1 cellular context compared by ENCODE assay signal in the genomic region with DNA sequence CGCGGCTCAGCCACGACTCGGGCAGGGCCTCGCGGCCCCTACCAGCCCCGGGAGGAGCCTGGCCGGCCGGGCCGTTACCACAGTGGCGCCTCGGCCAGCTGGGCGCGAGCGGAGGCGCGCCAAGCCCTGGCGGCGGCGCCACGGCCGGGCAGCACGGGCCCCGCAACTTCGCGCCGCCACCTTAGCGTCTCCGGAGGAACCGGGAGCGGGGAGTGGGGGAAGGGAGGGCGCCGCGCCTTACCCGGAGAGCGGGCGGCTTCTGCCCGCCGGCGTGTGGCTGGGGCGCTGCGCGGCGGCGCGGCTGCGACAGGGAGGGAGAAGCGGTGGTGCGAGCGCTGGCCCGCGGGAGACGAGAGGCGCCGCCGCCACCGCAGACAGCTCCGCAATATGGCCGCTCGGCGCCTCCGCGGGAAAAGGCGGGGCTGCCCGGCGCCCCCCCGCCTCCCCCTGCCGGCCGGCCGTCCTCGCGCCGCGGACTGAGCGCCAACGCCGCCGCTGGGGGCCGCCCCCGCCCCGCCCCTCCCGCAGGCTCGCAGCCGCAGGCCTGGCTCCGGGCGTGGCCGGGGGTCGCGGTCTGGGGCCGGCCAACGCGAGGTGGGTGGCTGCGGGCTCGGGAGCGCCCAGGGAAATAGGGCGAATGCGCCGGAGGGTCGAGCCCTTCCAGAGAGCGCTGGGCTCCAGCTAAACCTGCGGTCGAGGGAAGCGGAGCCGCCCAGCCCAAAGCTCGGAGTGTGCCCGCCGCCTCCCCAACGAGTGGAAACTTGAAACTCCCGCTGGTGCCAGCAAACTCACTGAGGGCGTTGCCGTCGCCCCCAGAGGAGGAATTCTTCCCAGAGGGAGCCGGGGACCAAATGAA.
TF ChIP-seq lines count a peak whose summit lies in the region.

A gene (minus strand): TSS at position 389 of the 856 bp plus-strand sequence. CDS start 16,922 bp downstream, outside the sequence.

TF ChIP-seq in HepG2, 621 proteins besides CTCF, POLR2A, EP300 and RAD21 (continued from another document and continues in another):
- TF ChIP-seq, protein P1, sequence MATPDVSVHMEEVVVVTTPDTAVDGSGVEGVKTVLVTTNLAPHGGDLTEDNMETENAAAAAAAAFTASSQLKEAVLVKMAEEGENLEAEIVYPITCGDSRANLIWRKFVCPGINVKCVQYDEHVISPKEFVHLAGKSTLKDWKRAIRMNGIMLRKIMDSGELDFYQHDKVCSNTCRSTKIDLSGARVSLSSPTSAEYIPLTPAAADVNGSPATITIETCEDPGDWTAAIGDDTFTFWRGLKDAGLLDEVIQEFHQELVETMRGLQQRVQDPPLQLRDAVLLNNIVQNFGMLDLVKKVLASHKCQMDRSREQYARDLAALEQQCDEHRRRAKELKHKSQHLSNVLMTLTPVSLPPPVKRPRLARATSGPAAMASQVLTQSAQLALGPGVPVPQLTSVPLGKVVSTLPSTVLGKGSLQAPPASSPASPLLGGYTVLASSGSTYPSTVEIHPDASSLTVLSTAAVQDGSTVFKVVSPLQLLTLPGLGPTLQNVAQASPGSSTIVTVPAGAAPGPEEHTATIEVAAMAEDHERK (CRISPR knock-in tag; IDR thresholded peaks at IDR 0.05; ENCODE audit: low read depth) = no peak
- no peak for TF ChIP-seq XRCC5 (optimal IDR thresholded peaks at IDR 0.05; ENCODE audit: low read length)
- TF ChIP-seq EZH2 (conservative IDR thresholded peaks at IDR 0.05; ENCODE audit: low read depth, low read length) = no peak
- no peak for TF ChIP-seq ZKSCAN8 (CRISPR knock-in tag; IDR thresholded peaks at IDR 0.05; ENCODE audit: borderline replicate concordance)
- no peak for TF ChIP-seq MIXL1 (CRISPR knock-in tag; IDR thresholded peaks at IDR 0.05)
- no peak for TF ChIP-seq PAF1 (CRISPR knock-in tag; IDR thresholded peaks at IDR 0.05)
- TF ChIP-seq U2AF1 (optimal IDR thresholded peaks at IDR 0.05; ENCODE audit: low read depth, low read length) = no peak
- TF ChIP-seq CREB1 (IDR thresholded peaks at IDR 0.05) = no peak
- TF ChIP-seq CREB1 (CRISPR knock-in tag; IDR thresholded peaks at IDR 0.05) = no peak
- no peak for TF ChIP-seq MIER2 (CRISPR knock-in tag; IDR thresholded peaks at IDR 0.05)
- no peak for TF ChIP-seq SMAD3 (CRISPR knock-in tag; IDR thresholded peaks at IDR 0.05)
- TF ChIP-seq FLYWCH1 (CRISPR knock-in tag; IDR thresholded peaks at IDR 0.05) = no peak
- TF ChIP-seq, protein P2, sequence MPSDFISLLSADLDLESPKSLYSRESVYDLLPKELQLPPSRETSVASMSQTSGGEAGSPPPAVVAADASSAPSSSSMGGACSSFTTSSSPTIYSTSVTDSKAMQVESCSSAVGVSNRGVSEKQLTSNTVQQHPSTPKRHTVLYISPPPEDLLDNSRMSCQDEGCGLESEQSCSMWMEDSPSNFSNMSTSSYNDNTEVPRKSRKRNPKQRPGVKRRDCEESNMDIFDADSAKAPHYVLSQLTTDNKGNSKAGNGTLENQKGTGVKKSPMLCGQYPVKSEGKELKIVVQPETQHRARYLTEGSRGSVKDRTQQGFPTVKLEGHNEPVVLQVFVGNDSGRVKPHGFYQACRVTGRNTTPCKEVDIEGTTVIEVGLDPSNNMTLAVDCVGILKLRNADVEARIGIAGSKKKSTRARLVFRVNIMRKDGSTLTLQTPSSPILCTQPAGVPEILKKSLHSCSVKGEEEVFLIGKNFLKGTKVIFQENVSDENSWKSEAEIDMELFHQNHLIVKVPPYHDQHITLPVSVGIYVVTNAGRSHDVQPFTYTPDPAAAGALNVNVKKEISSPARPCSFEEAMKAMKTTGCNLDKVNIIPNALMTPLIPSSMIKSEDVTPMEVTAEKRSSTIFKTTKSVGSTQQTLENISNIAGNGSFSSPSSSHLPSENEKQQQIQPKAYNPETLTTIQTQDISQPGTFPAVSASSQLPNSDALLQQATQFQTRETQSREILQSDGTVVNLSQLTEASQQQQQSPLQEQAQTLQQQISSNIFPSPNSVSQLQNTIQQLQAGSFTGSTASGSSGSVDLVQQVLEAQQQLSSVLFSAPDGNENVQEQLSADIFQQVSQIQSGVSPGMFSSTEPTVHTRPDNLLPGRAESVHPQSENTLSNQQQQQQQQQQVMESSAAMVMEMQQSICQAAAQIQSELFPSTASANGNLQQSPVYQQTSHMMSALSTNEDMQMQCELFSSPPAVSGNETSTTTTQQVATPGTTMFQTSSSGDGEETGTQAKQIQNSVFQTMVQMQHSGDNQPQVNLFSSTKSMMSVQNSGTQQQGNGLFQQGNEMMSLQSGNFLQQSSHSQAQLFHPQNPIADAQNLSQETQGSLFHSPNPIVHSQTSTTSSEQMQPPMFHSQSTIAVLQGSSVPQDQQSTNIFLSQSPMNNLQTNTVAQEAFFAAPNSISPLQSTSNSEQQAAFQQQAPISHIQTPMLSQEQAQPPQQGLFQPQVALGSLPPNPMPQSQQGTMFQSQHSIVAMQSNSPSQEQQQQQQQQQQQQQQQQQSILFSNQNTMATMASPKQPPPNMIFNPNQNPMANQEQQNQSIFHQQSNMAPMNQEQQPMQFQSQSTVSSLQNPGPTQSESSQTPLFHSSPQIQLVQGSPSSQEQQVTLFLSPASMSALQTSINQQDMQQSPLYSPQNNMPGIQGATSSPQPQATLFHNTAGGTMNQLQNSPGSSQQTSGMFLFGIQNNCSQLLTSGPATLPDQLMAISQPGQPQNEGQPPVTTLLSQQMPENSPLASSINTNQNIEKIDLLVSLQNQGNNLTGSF (CRISPR knock-in tag; IDR thresholded peaks at IDR 0.05) = no peak
- TF ChIP-seq, protein P3, sequence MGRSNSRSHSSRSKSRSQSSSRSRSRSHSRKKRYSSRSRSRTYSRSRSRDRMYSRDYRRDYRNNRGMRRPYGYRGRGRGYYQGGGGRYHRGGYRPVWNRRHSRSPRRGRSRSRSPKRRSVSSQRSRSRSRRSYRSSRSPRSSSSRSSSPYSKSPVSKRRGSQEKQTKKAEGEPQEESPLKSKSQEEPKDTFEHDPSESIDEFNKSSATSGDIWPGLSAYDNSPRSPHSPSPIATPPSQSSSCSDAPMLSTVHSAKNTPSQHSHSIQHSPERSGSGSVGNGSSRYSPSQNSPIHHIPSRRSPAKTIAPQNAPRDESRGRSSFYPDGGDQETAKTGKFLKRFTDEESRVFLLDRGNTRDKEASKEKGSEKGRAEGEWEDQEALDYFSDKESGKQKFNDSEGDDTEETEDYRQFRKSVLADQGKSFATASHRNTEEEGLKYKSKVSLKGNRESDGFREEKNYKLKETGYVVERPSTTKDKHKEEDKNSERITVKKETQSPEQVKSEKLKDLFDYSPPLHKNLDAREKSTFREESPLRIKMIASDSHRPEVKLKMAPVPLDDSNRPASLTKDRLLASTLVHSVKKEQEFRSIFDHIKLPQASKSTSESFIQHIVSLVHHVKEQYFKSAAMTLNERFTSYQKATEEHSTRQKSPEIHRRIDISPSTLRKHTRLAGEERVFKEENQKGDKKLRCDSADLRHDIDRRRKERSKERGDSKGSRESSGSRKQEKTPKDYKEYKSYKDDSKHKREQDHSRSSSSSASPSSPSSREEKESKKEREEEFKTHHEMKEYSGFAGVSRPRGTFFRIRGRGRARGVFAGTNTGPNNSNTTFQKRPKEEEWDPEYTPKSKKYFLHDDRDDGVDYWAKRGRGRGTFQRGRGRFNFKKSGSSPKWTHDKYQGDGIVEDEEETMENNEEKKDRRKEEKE (IDR thresholded peaks at IDR 0.05) = no peak
- no peak for TF ChIP-seq CCAR2 (optimal IDR thresholded peaks at IDR 0.05; ENCODE audit: low read depth, low read length)
- no peak for TF ChIP-seq ZNF709 (CRISPR knock-in tag; IDR thresholded peaks at IDR 0.05)
- TF ChIP-seq ZNF296 (CRISPR knock-in tag; conservative IDR thresholded peaks at IDR 0.05) = no peak
- no peak for TF ChIP-seq ZNF550 (CRISPR knock-in tag; IDR thresholded peaks at IDR 0.05; ENCODE audit: borderline replicate concordance)
- TF ChIP-seq CCDC6 (CRISPR knock-in tag; IDR thresholded peaks at IDR 0.05) = no peak
- no peak for TF ChIP-seq XBP1 (CRISPR knock-in tag; IDR thresholded peaks at IDR 0.05)
- peak; percentile 40 for TF ChIP-seq AGO2 (optimal IDR thresholded peaks at IDR 0.05; ENCODE audit: low read depth, low read length)
- no peak for TF ChIP-seq ZNF546 (CRISPR knock-in tag; conservative IDR thresholded peaks at IDR 0.05)
- TF ChIP-seq ZNF572 (CRISPR knock-in tag; IDR thresholded peaks at IDR 0.05) = no peak
- TF ChIP-seq, protein P4, sequence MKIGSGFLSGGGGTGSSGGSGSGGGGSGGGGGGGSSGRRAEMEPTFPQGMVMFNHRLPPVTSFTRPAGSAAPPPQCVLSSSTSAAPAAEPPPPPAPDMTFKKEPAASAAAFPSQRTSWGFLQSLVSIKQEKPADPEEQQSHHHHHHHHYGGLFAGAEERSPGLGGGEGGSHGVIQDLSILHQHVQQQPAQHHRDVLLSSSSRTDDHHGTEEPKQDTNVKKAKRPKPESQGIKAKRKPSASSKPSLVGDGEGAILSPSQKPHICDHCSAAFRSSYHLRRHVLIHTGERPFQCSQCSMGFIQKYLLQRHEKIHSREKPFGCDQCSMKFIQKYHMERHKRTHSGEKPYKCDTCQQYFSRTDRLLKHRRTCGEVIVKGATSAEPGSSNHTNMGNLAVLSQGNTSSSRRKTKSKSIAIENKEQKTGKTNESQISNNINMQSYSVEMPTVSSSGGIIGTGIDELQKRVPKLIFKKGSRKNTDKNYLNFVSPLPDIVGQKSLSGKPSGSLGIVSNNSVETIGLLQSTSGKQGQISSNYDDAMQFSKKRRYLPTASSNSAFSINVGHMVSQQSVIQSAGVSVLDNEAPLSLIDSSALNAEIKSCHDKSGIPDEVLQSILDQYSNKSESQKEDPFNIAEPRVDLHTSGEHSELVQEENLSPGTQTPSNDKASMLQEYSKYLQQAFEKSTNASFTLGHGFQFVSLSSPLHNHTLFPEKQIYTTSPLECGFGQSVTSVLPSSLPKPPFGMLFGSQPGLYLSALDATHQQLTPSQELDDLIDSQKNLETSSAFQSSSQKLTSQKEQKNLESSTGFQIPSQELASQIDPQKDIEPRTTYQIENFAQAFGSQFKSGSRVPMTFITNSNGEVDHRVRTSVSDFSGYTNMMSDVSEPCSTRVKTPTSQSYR (CRISPR knock-in tag; IDR thresholded peaks at IDR 0.05; ENCODE audit: borderline replicate concordance) = no peak
- TF ChIP-seq ZNF205 (CRISPR knock-in tag; IDR thresholded peaks at IDR 0.05) = peak; percentile 84; the same call in 1 of the 2 replicates
- no peak for TF ChIP-seq TOE1 (CRISPR knock-in tag; IDR thresholded peaks at IDR 0.05)
- no peak for TF ChIP-seq ZNF484 (CRISPR knock-in tag; IDR thresholded peaks at IDR 0.05; ENCODE audit: borderline replicate concordance, low read depth)
- TF ChIP-seq TMF1 (CRISPR knock-in tag; IDR thresholded peaks at IDR 0.05; ENCODE audit: low read depth) = no peak
- TF ChIP-seq ZNF253 (CRISPR knock-in tag; IDR thresholded peaks at IDR 0.05; ENCODE audit: borderline replicate concordance) = no peak
- TF ChIP-seq, protein P5, sequence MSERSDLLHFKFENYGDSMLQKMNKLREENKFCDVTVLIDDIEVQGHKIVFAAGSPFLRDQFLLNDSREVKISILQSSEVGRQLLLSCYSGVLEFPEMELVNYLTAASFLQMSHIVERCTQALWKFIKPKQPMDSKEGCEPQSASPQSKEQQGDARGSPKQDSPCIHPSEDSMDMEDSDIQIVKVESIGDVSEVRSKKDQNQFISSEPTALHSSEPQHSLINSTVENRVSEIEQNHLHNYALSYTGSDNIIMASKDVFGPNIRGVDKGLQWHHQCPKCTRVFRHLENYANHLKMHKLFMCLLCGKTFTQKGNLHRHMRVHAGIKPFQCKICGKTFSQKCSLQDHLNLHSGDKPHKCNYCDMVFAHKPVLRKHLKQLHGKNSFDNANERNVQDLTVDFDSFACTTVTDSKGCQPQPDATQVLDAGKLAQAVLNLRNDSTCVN (CRISPR knock-in tag; IDR thresholded peaks at IDR 0.05; ENCODE audit: borderline replicate concordance) = no peak
- TF ChIP-seq, protein P6, sequence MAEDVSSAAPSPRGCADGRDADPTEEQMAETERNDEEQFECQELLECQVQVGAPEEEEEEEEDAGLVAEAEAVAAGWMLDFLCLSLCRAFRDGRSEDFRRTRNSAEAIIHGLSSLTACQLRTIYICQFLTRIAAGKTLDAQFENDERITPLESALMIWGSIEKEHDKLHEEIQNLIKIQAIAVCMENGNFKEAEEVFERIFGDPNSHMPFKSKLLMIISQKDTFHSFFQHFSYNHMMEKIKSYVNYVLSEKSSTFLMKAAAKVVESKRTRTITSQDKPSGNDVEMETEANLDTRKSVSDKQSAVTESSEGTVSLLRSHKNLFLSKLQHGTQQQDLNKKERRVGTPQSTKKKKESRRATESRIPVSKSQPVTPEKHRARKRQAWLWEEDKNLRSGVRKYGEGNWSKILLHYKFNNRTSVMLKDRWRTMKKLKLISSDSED (CRISPR knock-in tag; IDR thresholded peaks at IDR 0.05) = no peak
- no peak for TF ChIP-seq NR2F2 (IDR thresholded peaks at IDR 0.05; ENCODE audit: borderline replicate concordance, low read depth)
- TF ChIP-seq ATM (IDR thresholded peaks at IDR 0.05; ENCODE audit: borderline replicate concordance) = no peak
- TF ChIP-seq SOX5 (CRISPR knock-in tag; IDR thresholded peaks at IDR 0.05; ENCODE audit: borderline replicate concordance) = no peak
- TF ChIP-seq, protein P7, sequence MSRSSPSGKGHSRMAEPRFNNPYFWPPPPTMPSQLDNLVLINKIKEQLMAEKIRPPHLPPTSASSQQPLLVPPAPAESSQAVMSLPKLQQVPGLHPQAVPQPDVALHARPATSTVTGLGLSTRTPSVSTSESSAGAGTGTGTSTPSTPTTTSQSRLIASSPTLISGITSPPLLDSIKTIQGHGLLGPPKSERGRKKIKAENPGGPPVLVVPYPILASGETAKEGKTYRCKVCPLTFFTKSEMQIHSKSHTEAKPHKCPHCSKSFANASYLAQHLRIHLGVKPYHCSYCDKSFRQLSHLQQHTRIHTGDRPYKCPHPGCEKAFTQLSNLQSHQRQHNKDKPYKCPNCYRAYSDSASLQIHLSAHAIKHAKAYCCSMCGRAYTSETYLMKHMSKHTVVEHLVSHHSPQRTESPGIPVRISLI (CRISPR knock-in tag; IDR thresholded peaks at IDR 0.05; ENCODE audit: borderline replicate concordance) = no peak
- TF ChIP-seq ZMYM3 (CRISPR knock-in tag; IDR thresholded peaks at IDR 0.05) = no peak
- peak; percentile 70; the same call in 1 of the 2 replicates for TF ChIP-seq ZNF446 (CRISPR knock-in tag; IDR thresholded peaks at IDR 0.05)
- no peak for TF ChIP-seq ZNF256 (CRISPR knock-in tag; conservative IDR thresholded peaks at IDR 0.05)
- no peak for TF ChIP-seq ZFP41 (CRISPR knock-in tag; IDR thresholded peaks at IDR 0.05; ENCODE audit: borderline replicate concordance)
- TF ChIP-seq MTA1 (CRISPR knock-in tag; IDR thresholded peaks at IDR 0.05; ENCODE audit: borderline replicate concordance) = no peak; the same call in 1 of the 2 replicates
- TF ChIP-seq ZNF274 (CRISPR knock-in tag; IDR thresholded peaks at IDR 0.05) = no peak
- TF ChIP-seq, protein P8, sequence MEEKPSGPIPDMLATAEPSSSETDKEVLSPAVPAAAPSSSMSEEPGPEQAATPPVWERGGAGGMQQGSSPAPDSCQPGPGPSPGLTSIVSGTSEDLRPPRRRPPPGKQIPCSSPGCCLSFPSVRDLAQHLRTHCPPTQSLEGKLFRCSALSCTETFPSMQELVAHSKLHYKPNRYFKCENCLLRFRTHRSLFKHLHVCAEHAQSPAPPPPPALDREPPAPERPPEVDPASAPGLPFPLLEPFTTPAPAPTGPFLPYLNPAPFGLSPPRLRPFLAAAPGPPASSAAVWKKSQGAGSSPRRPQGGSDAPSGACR (CRISPR knock-in tag; IDR thresholded peaks at IDR 0.05) = peak; percentile 65; the same call in 1 of the 2 replicates
- no peak for TF ChIP-seq ZNF224 (CRISPR knock-in tag; IDR thresholded peaks at IDR 0.05)
- TF ChIP-seq ZNF33B (CRISPR knock-in tag; IDR thresholded peaks at IDR 0.05) = no peak
- TF ChIP-seq, protein P9, sequence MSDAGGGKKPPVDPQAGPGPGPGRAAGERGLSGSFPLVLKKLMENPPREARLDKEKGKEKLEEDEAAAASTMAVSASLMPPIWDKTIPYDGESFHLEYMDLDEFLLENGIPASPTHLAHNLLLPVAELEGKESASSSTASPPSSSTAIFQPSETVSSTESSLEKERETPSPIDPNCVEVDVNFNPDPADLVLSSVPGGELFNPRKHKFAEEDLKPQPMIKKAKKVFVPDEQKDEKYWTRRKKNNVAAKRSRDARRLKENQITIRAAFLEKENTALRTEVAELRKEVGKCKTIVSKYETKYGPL (CRISPR knock-in tag; IDR thresholded peaks at IDR 0.05) = no peak
- TF ChIP-seq ZNF563 (CRISPR knock-in tag; IDR thresholded peaks at IDR 0.05) = peak; percentile 79; the same call in 1 of the 2 replicates
